15 cellular contexts compared by ENCODE assay signal in genomic region chr3:194731496-194732073, GRCh38.
DNase-seq lines count a peak whose midpoint lies in the region; ATAC-seq lines count a peak whose summit lies in the region.
"Had no signal": no experiment of that assay in that cellular context is flagged by ENCODE, and none has a peak within 500 bp of the region (broad histone marks: within the 10 kb centered on the region; RNA-seq: fewer than 3 reads in every experiment).

No MANE protein-coding gene starts in this region.

- ATAC-seq in HG02885 (IDR thresholded peaks at IDR 0.05; ENCODE audit: poor library complexity, unreplicated experiment) (no peak), HG03045 (IDR thresholded peaks at IDR 0.05; ENCODE audit: unreplicated experiment) (no peak)
- ATAC-seq: HepG2 had no signal

- DNase-seq in NCI-H748 (lab: John Stamatoyannopoulos, UW; ENCODE audit: unreplicated experiment) (peak; percentile 47), NCI-H748 treated with DMSO at 0.1 percent for 48 hours (lab: John Stamatoyannopoulos, UW) (no peak), NCI-H187 treated with DMSO at 0.1 percent for 48 hours (lab: John Stamatoyannopoulos, UW) (peak; percentile 29), NCI-H2227 (lab: John Stamatoyannopoulos, UW; ENCODE audit: unreplicated experiment) (peak; percentile 70), LoVo (ENCODE audit: low spot score) (no peak)
- DNase-seq: CD8-positive, alpha-beta memory T cell; DMS53; GOT3; HFFc6; NCI-H146; RPMI8226; SJCRH30 had no signal

Comparison
In these comparisons a context has a peak if more than half of its experiments do, and no peak if none do; other contexts are left out.
1. DNase-seq: peak in NCI-H748 (single experiment), NCI-H187 treated with DMSO at 0.1 percent for 48 hours (single experiment) and NCI-H2227 (single experiment); none in NCI-H748 treated with DMSO at 0.1 percent for 48 hours (single experiment) and LoVo (single experiment).